Comparison of ENCODE assay signal across 16 cellular contexts in the genomic region with DNA sequence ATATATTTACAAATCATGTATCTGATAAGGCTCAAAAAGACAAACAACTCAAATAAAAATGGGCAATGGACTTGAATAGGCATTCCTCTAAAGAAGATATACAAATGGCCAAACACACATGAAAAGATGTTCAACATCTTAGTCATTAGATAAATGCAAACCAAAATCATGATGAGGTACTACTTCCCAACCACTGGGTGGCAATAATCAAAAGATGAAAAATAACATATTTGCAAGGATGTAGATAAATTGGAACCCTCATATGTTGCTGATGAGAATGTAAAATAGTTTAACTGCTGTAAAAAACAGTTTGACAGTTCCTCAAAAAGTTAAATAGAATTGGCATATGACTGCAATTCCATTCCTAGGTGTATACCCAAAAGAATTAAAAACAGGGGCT.
A peak's percentile ranks its signal among the peaks of the same experiment; 100 is the strongest.
DNase-seq lines count a peak whose midpoint lies in the region; ATAC-seq, FAIRE-seq and TF ChIP-seq lines count a peak whose summit lies in the region.
"Had no signal": no experiment of that assay in that cellular context is flagged by ENCODE, and none has a peak within 500 bp of the region (broad histone marks: within the 10 kb centered on the region; RNA-seq: fewer than 3 reads in every experiment).

No MANE protein-coding gene starts in this region.

- no peak for TF ChIP-seq CTCF in astrocyte (IDR thresholded peaks at IDR 0.05; ENCODE audit: insufficient read depth, low read depth, low read length)
- TF ChIP-seq CTCF in HepG2 (CRISPR knock-in tag; IDR thresholded peaks at IDR 0.05) = 0 out of 2 replicates have a peak, but pooled peaks have one; percentile 9

- H3K27me3 Mint-ChIP-seq in astrocyte (ENCODE audit: low read depth, unreplicated experiment) = no peaks in the 10 kb centered on the region

- no TSS peak for BruUV-seq in HepG2 (replicated peaks; lab: Mats Ljungman, UMichigan)

- H3K27ac ChIP-seq in astrocyte (ENCODE audit: low read depth, low read length) (no peak overlapping the region), HepG2 (ENCODE audit: extremely low read length, insufficient read depth, low read length) (no peak overlapping the region)

- H3K4me2 ChIP-seq in astrocyte (ENCODE audit: low read length) (no peak overlapping the region), HepG2 (ENCODE audit: low read depth, low read length) (no peak overlapping the region)

- FAIRE-seq in astrocyte (lab: Jason Lieb, UNC) = peak; percentile 20
- peak; percentile 48 for FAIRE-seq in HepG2 (lab: Jason Lieb, UNC)
- FAIRE-seq: islet of Langerhans had no signal

- CTCF ChIA-PET in HepG2 (lab: Yijun Ruan, JAX; ENCODE audit: low intra/inter-chr PET ratio, low total read pairs) = interaction anchor here (1.3 kb wide), 1 partner anchor 94 kb away, joined by 5 read pairs; no protein-coding TSS in a partner anchor

- H3K79me2 ChIP-seq in astrocyte (ENCODE audit: insufficient read depth, low read length) = no peaks in the 10 kb centered on the region
- no peaks in the 10 kb centered on the region for H3K79me2 ChIP-seq in HepG2 (ENCODE audit: insufficient read depth, low read length)

- H3K27me3 ChIP-seq in astrocyte (ENCODE audit: insufficient read depth, low read length) (no peaks in the 10 kb centered on the region), HepG2 (ENCODE audit: control insufficient read depth in 1 of 2, insufficient read depth in 2 of 2, low read length in 2 of 2) (no peaks in the 10 kb centered on the region)

- H4K20me1 ChIP-seq in astrocyte (ENCODE audit: insufficient read depth, low read length) (no peaks in the 10 kb centered on the region), HepG2 (ENCODE audit: insufficient read depth, low read length) (no peaks in the 10 kb centered on the region)

- no peaks in the 10 kb centered on the region for H3K36me3 Mint-ChIP-seq in astrocyte (ENCODE audit: low read depth, unreplicated experiment)
- H3K36me3 Mint-ChIP-seq: activated naive CD8-positive, alpha-beta T cell treated with anti-CD3 and anti-CD28 coated beads for 36 hours had no signal

- H3K9ac ChIP-seq in astrocyte (ENCODE audit: low read length) (no peak overlapping the region), HepG2 (ENCODE audit: insufficient read depth, low read depth, low read length) (no peak overlapping the region)

- in situ Hi-C loops in HepG2 (cut with HindIII; ENCODE audit: extremely low pct_ligation_motif_present, low pct_unique_long_range_greater_than_20kb) = no loop called here

- no peak for TF ChIP-seq POLR2A in HepG2 (IDR thresholded peaks at IDR 0.05; ENCODE audit: insufficient read depth in 1 of 2, low read depth in 2 of 2, low read length in 2 of 2)

- H3K9me3 ChIP-seq in astrocyte (ENCODE audit: insufficient read depth, low read depth, low read length) (no peaks in the 10 kb centered on the region), HepG2 (ENCODE audit: low read length) (no peaks in the 10 kb centered on the region)

- DNase-seq in DMS53 (lab: John Stamatoyannopoulos, UW) (peak; percentile 50), Kasumi-1 (lab: John Stamatoyannopoulos, UW) (peak; percentile 1 to 4), astrocyte (ENCODE audit: low read depth) (no peak), HepG2 (ENCODE audit: low spot score) (no peak), NCI-H526 treated with DMSO at 0.1 percent for 48 hours (lab: John Stamatoyannopoulos, UW) (no peak), pons (ENCODE audit: low spot score) (no peak), COLO668 (lab: John Stamatoyannopoulos, UW; ENCODE audit: unreplicated experiment) (no peak), left ventricle myocardium superior (no peak)
- DNase-seq: activated naive CD8-positive, alpha-beta T cell treated with anti-CD3 and anti-CD28 coated beads for 36 hours; effector memory CD8-positive, alpha-beta T cell; KG1; NCI-H524; posterior cingulate gyrus; stimulated activated CD4-positive, alpha-beta T cell treated with anti-CD3 and anti-CD28 coated beads, Interleukin-4, amount 100 ng/mL, for 4 hours; T-helper 1 cell had no signal

- TF ChIP-seq EP300 in HepG2 (IDR thresholded peaks at IDR 0.05; ENCODE audit: low read depth in 2 of 2, low read length in 2 of 2) (no peak), HepG2 (CRISPR knock-in tag; IDR thresholded peaks at IDR 0.05; ENCODE audit: borderline replicate concordance) (no peak)

- no peak for TF ChIP-seq RAD21 in HepG2 (CRISPR knock-in tag; IDR thresholded peaks at IDR 0.05)

- H3K27ac Mint-ChIP-seq in astrocyte (ENCODE audit: unreplicated experiment) = peak overlapping the region; percentile 35
- H3K27ac Mint-ChIP-seq: activated naive CD8-positive, alpha-beta T cell treated with anti-CD3 and anti-CD28 coated beads for 36 hours; effector memory CD8-positive, alpha-beta T cell had no signal

- ATAC-seq in HepG2 (no peak), left ventricle myocardium superior (no peak)
- ATAC-seq: effector memory CD8-positive, alpha-beta T cell had no signal

- H3K36me3 ChIP-seq in astrocyte (ENCODE audit: insufficient read depth, low read length) = no peaks in the 10 kb centered on the region
- H3K36me3 ChIP-seq in HepG2 (replicated peaks in 1 of 2; ENCODE audit: control insufficient read depth in 1 of 2, insufficient read depth in 2 of 2, low read length in 2 of 2) = no peaks in the 10 kb centered on the region

- POLR2A ChIA-PET in HepG2 (lab: Yijun Ruan, JAX) = no interaction called here

- no peak overlapping the region for H2AFZ ChIP-seq in astrocyte (ENCODE audit: low read depth, low read length)
- H2AFZ ChIP-seq in HepG2 (ENCODE audit: low read length) = no peak overlapping the region

- no peaks in the 10 kb centered on the region for H3K4me1 ChIP-seq in astrocyte (ENCODE audit: insufficient read depth, low read length)
- H3K4me1 ChIP-seq in HepG2 (ENCODE audit: insufficient read depth, low read length) = no peaks in the 10 kb centered on the region

- peaks cover 14% of the 10 kb centered on the region for H3K4me1 Mint-ChIP-seq in astrocyte (ENCODE audit: low read depth, unreplicated experiment)
- H3K4me1 Mint-ChIP-seq: activated naive CD8-positive, alpha-beta T cell treated with anti-CD3 and anti-CD28 coated beads for 36 hours had no signal

- no peak overlapping the region for H3K4me3 Mint-ChIP-seq in astrocyte (ENCODE audit: unreplicated experiment)
- H3K4me3 Mint-ChIP-seq: activated naive CD8-positive, alpha-beta T cell treated with anti-CD3 and anti-CD28 coated beads for 36 hours; effector memory CD8-positive, alpha-beta T cell had no signal

- H3K4me3 ChIP-seq in astrocyte (ENCODE audit: insufficient read depth, low read depth, low read length) (no peak overlapping the region), HepG2 (replicated peaks in 1 of 3; ENCODE audit: insufficient read depth in 1 of 3, low read depth in 2 of 3, low read length in 3 of 3) (no peak overlapping the region)

- H3K9me3 Mint-ChIP-seq in astrocyte (ENCODE audit: unreplicated experiment) = peaks cover 3% of the 10 kb centered on the region
- H3K9me3 Mint-ChIP-seq: activated naive CD8-positive, alpha-beta T cell treated with anti-CD3 and anti-CD28 coated beads for 36 hours had no signal

- intact Hi-C loops in HepG2 (cut with micrococcal nuclease; ENCODE audit: unreplicated experiment) (loop anchor here (1.0 kb wide), 1 partner anchor 94 kb away; no protein-coding TSS in a partner anchor), left ventricle myocardium superior (cut with micrococcal nuclease) (no loop called here)

TF ChIP-seq in HepG2, 621 proteins besides CTCF, POLR2A, EP300 and RAD21:
- no peak for TF ChIP-seq TEAD2 (CRISPR knock-in tag; IDR thresholded peaks at IDR 0.05)
- no peak for TF ChIP-seq DPF2 (CRISPR knock-in tag; IDR thresholded peaks at IDR 0.05; ENCODE audit: borderline replicate concordance, low read depth)
- TF ChIP-seq ZNF577 (CRISPR knock-in tag; IDR thresholded peaks at IDR 0.05; ENCODE audit: borderline replicate concordance, low read depth) = no peak

Comparison
In these comparisons a context has a peak if more than half of its experiments do, and no peak if none do; other contexts are left out.
1. DNase-seq: peak in DMS53 (single experiment) and Kasumi-1 (2 of 2); none in astrocyte (single experiment), HepG2 (single experiment), NCI-H526 treated with DMSO at 0.1 percent for 48 hours (single experiment), pons (single experiment), COLO668 (single experiment) and left ventricle myocardium superior (single experiment).